Comparison of ENCODE assay signal across 8 cellular contexts in the genomic region with DNA sequence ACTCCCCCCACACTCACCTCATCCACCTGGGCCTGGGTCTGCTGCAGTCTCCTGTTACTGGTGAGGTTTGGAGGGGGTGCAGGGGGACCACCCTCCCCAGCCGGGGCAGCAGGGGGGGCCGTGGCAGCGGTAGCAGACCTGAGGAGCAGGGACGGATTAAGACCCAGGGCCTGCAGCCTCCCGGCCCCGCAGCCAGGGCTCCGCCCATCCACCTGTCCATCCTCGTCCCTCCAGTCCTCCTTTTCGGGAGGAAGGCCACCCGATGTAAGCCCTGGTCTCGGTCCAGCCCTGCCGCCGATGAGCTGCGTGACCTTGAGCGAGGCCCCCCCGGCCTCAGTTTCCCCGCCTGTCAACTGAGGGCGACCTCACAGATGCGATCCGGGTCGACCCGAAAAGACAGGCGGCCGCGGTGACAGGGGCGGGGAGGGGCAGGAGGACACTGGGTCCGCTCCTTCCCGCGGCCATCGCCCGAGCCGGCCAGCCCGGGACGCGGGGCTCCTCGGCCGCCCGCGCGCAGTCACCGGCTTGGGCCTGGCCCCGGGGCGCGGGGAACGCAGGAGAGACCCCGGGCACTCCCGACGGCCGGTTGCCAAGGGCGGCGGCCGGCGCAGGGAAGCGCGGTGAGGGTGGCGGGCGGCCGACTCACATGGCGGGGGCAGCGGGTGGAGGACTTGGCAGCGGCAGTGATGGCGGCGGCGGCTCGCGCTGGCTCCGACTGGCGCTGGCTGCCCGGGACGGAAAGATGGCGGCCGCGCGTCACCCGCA. TPM values are rescaled to one million over a fixed set of nuclear protein-coding genes. Genes with fewer than 3 reads are reported as not detected.
DNase-seq lines count a peak whose midpoint lies in the region; ATAC-seq, FAIRE-seq and TF ChIP-seq lines count a peak whose summit lies in the region.

TSS of gene VAMP2 (minus strand) at position 717 of the 765 bp plus-strand sequence. CDS start at position 648, 69 bp downstream.

- H3K27me3 ChIP-seq in H1 (replicated peaks in 1 of 4; ENCODE audit: control insufficient read depth in 3 of 4, extremely low read depth in 1 of 4, insufficient read depth in 3 of 4, low read length in 3 of 4), result no peaks in the 10 kb centered on the region

- peak within 1 kb of the TSS; percentile 55; the same call in 1 of the 2 replicates for H2AFZ ChIP-seq in H1 (ENCODE audit: low read length)

- H4K8ac ChIP-seq in H1 (ENCODE audit: extremely low read depth, insufficient read depth, low read length), result peak within 1 kb of the TSS; percentile 100

- peak; percentile 18 to 70; a peak in 2 of 3 replicates for TF ChIP-seq POLR2A in H1 (IDR thresholded peaks at IDR 0.05; ENCODE audit: control extremely low read depth in 1 of 2, low read depth in 2 of 2, low read length in 2 of 2)

- peak within 1 kb of the TSS; percentile 100 for H4K91ac ChIP-seq in H1 (replicated peaks; ENCODE audit: insufficient read length, low read length)

- peak within 1 kb of the TSS; percentile 94 to 100 (median 97) for H3K9ac ChIP-seq in H1 (replicated peaks in 1 of 4; ENCODE audit: extremely low read depth in 1 of 4, low read depth in 3 of 4, low read length in 3 of 4)

- 1% methylated on average over 47 of the region's 75 CpGs; no CpG with 5 or more reads in 1 of the 2 experiments for WGBS in H1 (ENCODE audit: extremely low coverage in 1 of 2, insufficient coverage in 1 of 2, insufficient read length in 1 of 2, insufficient replicate concordance in 2 of 2, low coverage in 1 of 2, low lambda C conversion rate in 2 of 2, missing lambda C conversion rate in 1 of 2), 2 experiments

- H3K9me3 ChIP-seq in H1 (ENCODE audit: insufficient read depth in 2 of 2, low read depth in 1 of 2, low read length in 1 of 2), result no peaks in the 10 kb centered on the region

- TF ChIP-seq CTCF in H1 (IDR thresholded peaks at IDR 0.05; ENCODE audit: control extremely low read depth in 1 of 3, insufficient read depth in 1 of 3, low read depth in 1 of 3, low read length in 3 of 3), result no peak

- no peak within 1 kb of the TSS for H3K23ac ChIP-seq in H1 (ENCODE audit: insufficient read length)

- no peak for TF ChIP-seq RAD21 in H1 (IDR thresholded peaks at IDR 0.05 in 1 of 2, conservative IDR thresholded peaks at IDR 0.05 in 1 of 2; ENCODE audit: low read depth in 2 of 2, low read length in 2 of 2)

- peaks cover 0 to 10% (median 5%) of the 10 kb centered on the region in 4 experiments; a peak in 6 of 8 replicates for H3K36me3 ChIP-seq in H1 (ENCODE audit: control insufficient read depth in 2 of 4, insufficient read depth in 4 of 4, low read length in 3 of 4)

- peak; percentile 51 for ATAC-seq in GM19351 (IDR thresholded peaks at IDR 0.05; ENCODE audit: unreplicated experiment)
- ATAC-seq in HG03442 (IDR thresholded peaks at IDR 0.05; ENCODE audit: unreplicated experiment), result no peak

- 0 out of 3 replicates have a peak, but pooled peaks of 1 of the 2 experiments have one; percentile 40 for TF ChIP-seq EP300 in H1 (IDR thresholded peaks at IDR 0.05; ENCODE audit: borderline replicate concordance in 1 of 2, low read depth in 2 of 2, low read length in 2 of 2)

- peak within 1 kb of the TSS; percentile 99 for H3K56ac ChIP-seq in H1 (replicated peaks; ENCODE audit: insufficient read length, low read depth, low read length)

- POLR2A ChIA-PET in H1 (lab: Charles Lee; ENCODE audit: partially characterized antibody), result interaction anchor here (0.7 to 15.7 kb wide), 10 partner anchors 8 to 83 kb away, joined by 3 to 289 read pairs (median 4); partner anchors contain the start of genes AURKB, BORCS6, PER1 and TMEM107

- peak within 1 kb of the TSS; percentile 100 for H3K18ac ChIP-seq in H1 (ENCODE audit: extremely low read depth, low read length)

- CTCF ChIA-PET in H1 (lab: Charles Lee; ENCODE audit: partially characterized antibody), result interaction anchor here (7.7 to 10.3 kb wide), 2 partner anchors 19 to 42 kb away, joined by 54 to 133 read pairs; partner anchors contain the start of gene ALOXE3

- H4K20me1 ChIP-seq in H1 (replicated peaks in 1 of 2; ENCODE audit: control insufficient read depth in 1 of 2, insufficient read depth in 2 of 2, low read length in 2 of 2), result peaks cover 8 to 9% of the 10 kb centered on the region in 2 experiments

- no peak for FAIRE-seq in H1 (lab: Jason Lieb, UNC)

- peak within 1 kb of the TSS; percentile 85 to 98 for H3K4me2 ChIP-seq in H1 (ENCODE audit: insufficient read depth in 1 of 2, low read depth in 2 of 2, low read length in 2 of 2)

- peak within 1 kb of the TSS; percentile 100 for H3K14ac ChIP-seq in H1 (ENCODE audit: insufficient read length)

- peak within 1 kb of the TSS; percentile 94; the same call in 1 of the 2 replicates for H2BK15ac ChIP-seq in H1 (ENCODE audit: low read length)

- peaks cover 8% of the 10 kb centered on the region for H3K79me1 ChIP-seq in H1 (ENCODE audit: low read depth, low read length)

- peak within 1 kb of the TSS; percentile 99 for H3K27ac ChIP-seq in H1 (ENCODE audit: low read depth, low read length)

- H2BK12ac ChIP-seq in H1 (ENCODE audit: low read depth, low read length), result peak within 1 kb of the TSS; percentile 98

- peak within 1 kb of the TSS; percentile 99 for H2AK5ac ChIP-seq in H1 (ENCODE audit: low read depth, low read length)

- DNase-seq in Ammon's horn (ENCODE audit: low spot score), result peak; percentile 78
- DNase-seq in NCI-H2227 treated with DMSO at 0.1 percent for 48 hours (lab: John Stamatoyannopoulos, UW), result peak; percentile 42
- peak; percentile 91 for DNase-seq in activated CD8-positive, alpha-beta memory T cell treated with anti-CD3 and anti-CD28 coated beads for 24 hours
- no peak for DNase-seq in H1 (ENCODE audit: low read depth in 1 of 2, low spot score in 2 of 2)
- peak; percentile 96 for DNase-seq in mesenteric fat pad (ENCODE audit: low spot score)
- peak; percentile 71 to 78 for DNase-seq in stimulated activated CD8-positive, alpha-beta memory T cell treated with anti-CD3 and anti-CD28 coated beads, Interleukin-2, amount 100 ng/mL, for 48 hours (ENCODE audit: low read depth in 2 of 2)

- H3K4ac ChIP-seq in H1 (replicated peaks; ENCODE audit: insufficient read length, low read depth, low read length), result peak within 1 kb of the TSS; percentile 100

- peak within 1 kb of the TSS; percentile 99 for H4K5ac ChIP-seq in H1 (ENCODE audit: insufficient read length, low read depth, low read length)

- peak within 1 kb of the TSS; percentile 95 for H2BK120ac ChIP-seq in H1 (replicated peaks; ENCODE audit: low read depth, low read length)

- H3K23me2 ChIP-seq in H1 (ENCODE audit: low read depth, low read length), result peaks cover 16% of the 10 kb centered on the region

- H3K4me1 ChIP-seq in H1 (replicated peaks in 1 of 4; ENCODE audit: control insufficient read depth in 3 of 4, insufficient read depth in 4 of 4, low read length in 3 of 4), result peaks cover 4 to 25% (median 21%) of the 10 kb centered on the region in 4 experiments

- peak within 1 kb of the TSS; percentile 100 for H2BK5ac ChIP-seq in H1 (ENCODE audit: low read depth, low read length)

- H2BK20ac ChIP-seq in H1 (ENCODE audit: low read length), result no peak within 1 kb of the TSS

- peaks cover 0 to 15% of the 10 kb centered on the region in 2 experiments; a peak in 2 of 4 replicates for H3K79me2 ChIP-seq in H1 (ENCODE audit: control insufficient read depth in 1 of 2, insufficient read depth in 2 of 2, low read length in 2 of 2)

- peak within 1 kb of the TSS; percentile 88 to 98 (median 93) for H3K4me3 ChIP-seq in H1 (ENCODE audit: extremely low read depth in 1 of 4, insufficient read depth in 2 of 4, low read depth in 3 of 4, low read length in 4 of 4)

TF ChIP-seq in H1, 55 proteins besides CTCF, POLR2A, EP300 and RAD21 (continues in another document):
- no peak for TF ChIP-seq JUND (IDR thresholded peaks at IDR 0.05; ENCODE audit: low read length)

RNA-seq across cellular contexts. Expression of gene VAMP2, which starts in this region (rescaled TPM):
- total RNA-seq in H1 (2021; fragmentation: NEBNext Ultra II Directional; extraction: Animal tissue kit (Norgen Biotek cat#: 25700)), result 19.0 and 20.5 TPM in 2 replicates
- 19.3 and 25.2 TPM in 2 replicates for polyA plus RNA-seq in H1 (2011; rRNA removed)
- polyA plus RNA-seq in H1 (2011; cell fraction: cytosol; rRNA removed), result 20.4 TPM
- 33.7 TPM for polyA plus RNA-seq in H1 (2011; cell fraction: nucleus; rRNA removed)
- polyA plus RNA-seq in H1 (2012, experiment 1 of 2), result 26.5 to 28.0 TPM (median 26.9 TPM) in 4 replicates
- 28.6 TPM for polyA plus RNA-seq in H1 (2012, experiment 2 of 2)
- polyA plus RNA-seq in H1 (2013, experiment 1 of 2), result 27.3 TPM
- 25.2 TPM for polyA plus RNA-seq in H1 (2013, experiment 2 of 2)
- polyA minus RNA-seq in H1 (2011; rRNA and poly(A)+ RNA removed), result 5.5 and 6.8 TPM in 2 replicates
- 5.7 TPM for polyA minus RNA-seq in H1 (2011; cell fraction: cytosol; rRNA and poly(A)+ RNA removed)
- polyA minus RNA-seq in H1 (2011; cell fraction: nucleus; rRNA and poly(A)+ RNA removed), result 16.5 TPM
- total RNA-seq in mesenteric fat pad, result 52.4 TPM

Comparison
In these comparisons a context has a peak if more than half of its experiments do, and no peak if none do; other contexts are left out.
1. DNase-seq: peak in Ammon's horn (single experiment), NCI-H2227 treated with DMSO at 0.1 percent for 48 hours (single experiment), activated CD8-positive, alpha-beta memory T cell treated with anti-CD3 and anti-CD28 coated beads for 24 hours (single experiment), mesenteric fat pad (single experiment) and stimulated activated CD8-positive, alpha-beta memory T cell treated with anti-CD3 and anti-CD28 coated beads, Interleukin-2, amount 100 ng/mL, for 48 hours (2 of 2); none in H1 (0 of 2).